Comparison of ENCODE assay signal across 17 cellular contexts in genomic region chr5:157902440-157903116, GRCh38. TPM values are rescaled to one million over a fixed set of nuclear protein-coding genes. Genes with fewer than 3 reads are reported as not detected.
DNase-seq lines count a peak whose midpoint lies in the region; ATAC-seq, FAIRE-seq and TF ChIP-seq lines count a peak whose summit lies in the region.
"Had no signal": no experiment of that assay in that cellular context is flagged by ENCODE, and none has a peak within 500 bp of the region (broad histone marks: within the 10 kb centered on the region; RNA-seq: fewer than 3 reads in every experiment).

No MANE protein-coding gene starts in this region.

- H3K9me3 ChIP-seq in Loucy (ENCODE audit: insufficient read depth, low read depth, low read length) (no peaks in the 10 kb centered on the region), gastroesophageal sphincter (no peaks in the 10 kb centered on the region), prostate gland (no peaks in the 10 kb centered on the region)

- H3F3A ChIP-seq in Loucy (ENCODE audit: low read depth), result no peaks in the 10 kb centered on the region

- H3K9me2 ChIP-seq in Loucy (replicated peaks; ENCODE audit: low read depth, low read length), result no peaks in the 10 kb centered on the region

- H2AFZ ChIP-seq in Loucy (ENCODE audit: low read length), result no peak overlapping the region
- H2AFZ ChIP-seq: PC-9 had no signal

- peaks cover 7% of the 10 kb centered on the region for H3K4me1 ChIP-seq in Loucy (ENCODE audit: insufficient read depth, low read length, poor library complexity, severe bottlenecking)
- peaks cover 0 to 14% (median 8%) of the 10 kb centered on the region in 3 donors for H3K4me1 ChIP-seq in gastroesophageal sphincter
- H3K4me1 ChIP-seq in prostate gland (replicated peaks), result no peaks in the 10 kb centered on the region

- no peaks in the 10 kb centered on the region for H3K9me3 Mint-ChIP-seq in chondrocyte (ENCODE audit: low read depth)

- no peak for TF ChIP-seq POLR2A in gastroesophageal sphincter (IDR thresholded peaks at IDR 0.05)
- TF ChIP-seq POLR2A in prostate gland (IDR thresholded peaks at IDR 0.05), result no peak
- no peak for TF ChIP-seq POLR2A in GM12891 (IDR thresholded peaks at IDR 0.05; ENCODE audit: low read depth, low read length)

- no peak overlapping the region for H3K4me3 Mint-ChIP-seq in chondrocyte (ENCODE audit: unreplicated experiment)

- no peaks in the 10 kb centered on the region for H3K79me2 ChIP-seq in Loucy (ENCODE audit: insufficient read depth, low read length)

- H3K4me1 Mint-ChIP-seq in chondrocyte (ENCODE audit: low read depth), result peaks cover 12% of the 10 kb centered on the region

- no peaks in the 10 kb centered on the region for H4K20me1 ChIP-seq in Loucy (ENCODE audit: insufficient read depth, low read length, poor library complexity, severe bottlenecking)

- no peak for TF ChIP-seq EP300 in gastroesophageal sphincter (IDR thresholded peaks at IDR 0.05)

- WGBS in gastroesophageal sphincter (ENCODE audit: low coverage in 1 of 2), 2 donors, result 21 to 47% methylated on average over 8 of the region's 9 CpGs
- 33% methylated on average over 9 of the region's 9 CpGs for WGBS in prostate gland

- H3K9ac ChIP-seq in Loucy (ENCODE audit: low read depth, low read length, poor library complexity, severe bottlenecking), result no peak overlapping the region

- intact Hi-C loops in prostate gland (cut with DNase I), result no loop called here

- H3K36me3 ChIP-seq in Loucy (ENCODE audit: insufficient read depth, low read length) (no peaks in the 10 kb centered on the region), gastroesophageal sphincter (no peaks in the 10 kb centered on the region), prostate gland (no peaks in the 10 kb centered on the region)

- peak overlapping the region; percentile 8 for H3K27ac Mint-ChIP-seq in chondrocyte (ENCODE audit: unreplicated experiment)

- no peaks in the 10 kb centered on the region for H3K27me3 ChIP-seq in Loucy (ENCODE audit: insufficient read depth, low read length, poor library complexity, severe bottlenecking)
- no peaks in the 10 kb centered on the region for H3K27me3 ChIP-seq in gastroesophageal sphincter
- H3K27me3 ChIP-seq in prostate gland (replicated peaks; ENCODE audit: insufficient read depth), result no peaks in the 10 kb centered on the region

- no peaks in the 10 kb centered on the region for H3K27me3 Mint-ChIP-seq in chondrocyte (ENCODE audit: low read depth)

- H3K4me2 ChIP-seq in Loucy (ENCODE audit: low read depth, low read length, poor library complexity, severe bottlenecking), result peak overlapping the region; percentile 16
- H3K4me2 ChIP-seq: PC-9 had no signal

- no peaks in the 10 kb centered on the region for H3K36me3 Mint-ChIP-seq in chondrocyte (ENCODE audit: low read depth)

- no peak for DNase-seq in chondrocyte (ENCODE audit: low spot score)
- DNase-seq in prostate gland (ENCODE audit: low spot score), result no peak
- DNase-seq in GM12891 (ENCODE audit: insufficient read length, low spot score), result no peak
- no peak for DNase-seq in activated gamma-delta T cell (lab: John Stamatoyannopoulos, UW)
- DNase-seq: GDM1, GOT3, NCI-H146, NCI-H2081, NCI-H748 treated with DMSO at 0.1 percent for 48 hours had no signal

- H3K4me3 ChIP-seq in Loucy (ENCODE audit: low read length, poor library complexity, severe bottlenecking) (no peak overlapping the region), gastroesophageal sphincter (no peak overlapping the region), skin epidermis (no peak overlapping the region), prostate gland (no peak overlapping the region)
- H3K4me3 ChIP-seq: GM12878, K562, PC-9 had no signal

- TF ChIP-seq CTCF in Loucy (conservative IDR thresholded peaks at IDR 0.05; ENCODE audit: low read length) (no peak), chondrocyte (IDR thresholded peaks at IDR 0.05) (no peak), gastroesophageal sphincter (IDR thresholded peaks at IDR 0.05) (no peak), prostate gland (IDR thresholded peaks at IDR 0.05) (no peak)

- no peak for FAIRE-seq in GM12891 (lab: Jason Lieb, UNC)
- FAIRE-seq: GM12878, GM18507, K562 had no signal

- peak; percentile 61 for ATAC-seq in gastroesophageal sphincter
- ATAC-seq: GM12878, K562 had no signal

- H3K27ac ChIP-seq in gastroesophageal sphincter (peak overlapping the region; percentile 51 to 74 (median 68)), skin epidermis (peak overlapping the region in 13 of 21 experiments; percentile 1 to 67 (median 42)), prostate gland (peak overlapping the region in 1 of 2 donors; percentile 51)
- H3K27ac ChIP-seq: C4-2B, PC-9 had no signal

TF ChIP-seq in GM12891, 5 proteins besides CTCF, POLR2A, EP300 and RAD21:
- no peak for TF ChIP-seq SPI1 (IDR thresholded peaks at IDR 0.05; ENCODE audit: low read depth, low read length)
- TF ChIP-seq PAX5 (IDR thresholded peaks at IDR 0.05; ENCODE audit: insufficient read depth, low read length, severe bottlenecking), result no peak
- no peak for TF ChIP-seq POLR2AphosphoS5 (IDR thresholded peaks at IDR 0.05; ENCODE audit: low read depth, low read length)
- TF ChIP-seq TAF1 (IDR thresholded peaks at IDR 0.05; ENCODE audit: low read depth, low read length), result no peak
- TF ChIP-seq POU2F2 (IDR thresholded peaks at IDR 0.05; ENCODE audit: low read depth, low read length), result no peak

RNA-seq across cellular contexts. Expression of gene CLINT1, which starts 43.6 kb away (rescaled TPM):
- total RNA-seq in chondrocyte, result 72.4 to 75.5 TPM (median 73.8 TPM) in 3 replicates
- total RNA-seq in gastroesophageal sphincter, result 100 to 1,000 TPM in 2 of 4 donors, 10 to 100 TPM in 2; 69.1 to 103 (median 88.6) TPM
- 10 to 100 TPM; 65.1 to 84.5 TPM for total RNA-seq in prostate gland
- polyA plus RNA-seq in GM12891 (2012; ENCODE audit: low read depth, missing spikeins), result 21.4 TPM
